Comparison of ENCODE assay signal across 16 cellular contexts in genomic region chr1:186798960-186799688, GRCh38.
"Had no signal": no experiment of that assay in that cellular context is flagged by ENCODE, and none has a peak within 500 bp of the region (broad histone marks: within the 10 kb centered on the region; RNA-seq: fewer than 3 reads in every experiment).

No MANE protein-coding gene starts in this region.

- H3K4me3 ChIP-seq: colonic mucosa, gastroesophageal sphincter, heart left ventricle, left lung, spleen, testis, upper lobe of left lung had no signal

- H3K9me3 ChIP-seq: colonic mucosa, gastroesophageal sphincter, heart left ventricle, left lung, spleen, testis, upper lobe of left lung had no signal

- H3K27ac ChIP-seq: brain microvascular endothelial cell, colonic mucosa, gastroesophageal sphincter, heart left ventricle, left lung, spleen, testis, upper lobe of left lung had no signal

- ATAC-seq: gastroesophageal sphincter, heart left ventricle, left lung had no signal

- H3K36me3 ChIP-seq: brain microvascular endothelial cell, colonic mucosa, gastroesophageal sphincter, heart left ventricle, left lung, spleen, upper lobe of left lung had no signal

- H3K4me1 ChIP-seq: colonic mucosa, gastroesophageal sphincter, heart left ventricle, left lung, spleen, testis had no signal

- DNase-seq: activated CD4-positive, alpha-beta T cell treated with anti-CD3 and anti-CD28 coated beads, Interleukin-2, amount 50 U/mL, for 4 hours; activated effector memory CD4-positive, alpha-beta T cell treated with anti-CD3 and anti-CD28 coated beads, Interleukin-2, amount 50 U/mL, for 16 hours; activated naive CD4-positive, alpha-beta T cell treated with anti-CD3 and anti-CD28 coated beads, Interleukin-2, amount 50 U/mL, for 16 hours; activated T-cell treated with anti-CD3 and anti-CD28 coated beads, Interleukin-2, amount 50 U/mL, for 72 hours; aorta; brain microvascular endothelial cell; colonic mucosa; heart left ventricle; left lung; posterior cingulate gyrus; retina; spleen; stimulated activated CD4-positive, alpha-beta T cell treated with anti-CD3 and anti-CD28 coated beads, Interleukin-4, amount 100 ng/mL, for 4 hours; testis; upper lobe of left lung had no signal

- H3K27me3 ChIP-seq: brain microvascular endothelial cell, colonic mucosa, gastroesophageal sphincter, heart left ventricle, left lung, spleen, testis, upper lobe of left lung had no signal
